8 cellular contexts compared by ENCODE assay signal in the genomic region with DNA sequence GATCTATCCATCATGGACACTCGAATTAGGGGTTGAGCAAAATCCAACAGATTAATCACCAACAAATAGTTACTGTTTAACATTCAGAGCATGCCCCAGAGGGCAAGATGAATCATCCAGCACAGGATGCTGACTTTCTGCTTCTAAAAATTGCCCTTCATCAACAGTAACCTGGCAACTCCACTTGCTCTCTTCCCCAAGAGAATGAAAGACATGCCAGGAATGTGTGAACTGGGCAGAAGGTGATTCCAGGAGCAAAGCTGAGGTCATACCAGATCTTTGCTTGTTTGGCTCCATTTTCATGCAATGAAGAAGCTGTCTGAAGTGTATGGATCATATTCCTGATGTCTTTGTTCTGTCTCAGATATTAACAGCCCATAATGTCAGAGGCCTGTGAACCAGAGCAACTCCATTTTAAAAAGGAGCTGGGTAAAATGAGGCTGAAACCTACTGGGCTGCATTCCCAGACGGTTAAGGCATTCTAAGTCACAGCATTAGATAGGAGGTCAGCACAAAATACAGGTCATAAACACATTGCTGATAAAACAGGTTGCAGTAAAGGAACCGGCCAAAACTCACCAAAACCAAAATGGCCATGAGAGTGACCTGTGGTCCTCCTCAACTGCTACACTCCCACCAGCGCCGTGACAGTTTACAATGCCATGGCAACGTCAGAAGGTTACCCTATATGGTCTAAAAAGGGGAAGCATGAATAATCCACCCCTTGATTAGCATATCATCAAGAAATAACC. TPM values are rescaled to one million over a fixed set of nuclear protein-coding genes. Genes with fewer than 3 reads are reported as not detected.
DNase-seq lines count a peak whose midpoint lies in the region; ATAC-seq, FAIRE-seq and TF ChIP-seq lines count a peak whose summit lies in the region.

No MANE protein-coding gene starts in this region.

- H3K27me3 Mint-ChIP-seq in stimulated activated naive CD8-positive, alpha-beta T cell treated with anti-CD3 and anti-CD28 coated beads, Interleukin-15, amount 100 ng/mL, for 72 hours: no peaks in the 10 kb centered on the region

- H4K20me1 ChIP-seq in BLaER1 treated with 17β-estradiol and CSF1 and Interleukin-3, amounts not matched to agents 10 nM and 100 nM: peaks cover 0 to 16% (median 14%) of the 10 kb centered on the region in 11 experiments; a peak in 12 of 22 replicates

- H3K4me2 ChIP-seq in BLaER1 treated with 17β-estradiol and CSF1 and Interleukin-3, amounts not matched to agents 10 nM and 100 nM: peak overlapping the region; percentile 68 to 93 (median 84)

- H3K27me3 ChIP-seq in BLaER1 treated with 17β-estradiol and CSF1 and Interleukin-3, amounts not matched to agents 10 nM and 100 nM: no peaks in the 10 kb centered on the region

- no peaks in the 10 kb centered on the region for H3K9me3 ChIP-seq in BLaER1 treated with 17β-estradiol and CSF1 and Interleukin-3, amounts not matched to agents 10 nM and 100 nM (replicated peaks in 1 of 11)

- peak overlapping the region in 5 of 10 experiments; percentile 77 to 93 (median 91); a peak in 8 of 20 replicates for H3K4me3 ChIP-seq in BLaER1 treated with 17β-estradiol and CSF1 and Interleukin-3, amounts not matched to agents 10 nM and 100 nM
- no peak overlapping the region for H3K4me3 ChIP-seq in cardiac fibroblast (replicated peaks in 1 of 2; ENCODE audit: low read depth in 2 of 2, low read length in 2 of 2)

- peaks cover 36% of the 10 kb centered on the region for H3K4me1 Mint-ChIP-seq in stimulated activated naive CD8-positive, alpha-beta T cell treated with anti-CD3 and anti-CD28 coated beads, Interleukin-15, amount 100 ng/mL, for 72 hours

- peak overlapping the region; percentile 88 to 91 for H3K4me3 Mint-ChIP-seq in stimulated activated naive CD8-positive, alpha-beta T cell treated with anti-CD3 and anti-CD28 coated beads, Interleukin-15, amount 100 ng/mL, for 72 hours

- peaks cover 30 to 40% (median 34%) of the 10 kb centered on the region in 10 experiments for H3K4me1 ChIP-seq in BLaER1 treated with 17β-estradiol and CSF1 and Interleukin-3, amounts not matched to agents 10 nM and 100 nM

- peak; percentile 99 for FAIRE-seq in RCC 7860 (lab: Jason Lieb, UNC)

- peak overlapping the region in 10 of 11 experiments; percentile 90 to 99 (median 96); a peak in 19 of 22 replicates for H3K9ac ChIP-seq in BLaER1 treated with 17β-estradiol and CSF1 and Interleukin-3, amounts not matched to agents 10 nM and 100 nM

- TF ChIP-seq CTCF in cardiac fibroblast (IDR thresholded peaks at IDR 0.05; ENCODE audit: low read depth, low read length): no peak

- H3K36me3 ChIP-seq in BLaER1 treated with 17β-estradiol and CSF1 and Interleukin-3, amounts not matched to agents 10 nM and 100 nM: peaks cover 0 to 11% (median 0%) of the 10 kb centered on the region in 11 experiments; a peak in 5 of 22 replicates

- H3K27ac Mint-ChIP-seq in stimulated activated naive CD8-positive, alpha-beta T cell treated with anti-CD3 and anti-CD28 coated beads, Interleukin-15, amount 100 ng/mL, for 72 hours: no peak overlapping the region

- no peak for ATAC-seq in stimulated activated naive CD8-positive, alpha-beta T cell treated with anti-CD3 and anti-CD28 coated beads, Interleukin-15, amount 100 ng/mL, for 72 hours
- no peak for ATAC-seq in HG03439 (IDR thresholded peaks at IDR 0.05; ENCODE audit: unreplicated experiment)

- peak overlapping the region; percentile 90 to 99 (median 96); a peak in 21 of 22 replicates for H3K27ac ChIP-seq in BLaER1 treated with 17β-estradiol and CSF1 and Interleukin-3, amounts not matched to agents 10 nM and 100 nM

- H3K9me3 Mint-ChIP-seq in stimulated activated naive CD8-positive, alpha-beta T cell treated with anti-CD3 and anti-CD28 coated beads, Interleukin-15, amount 100 ng/mL, for 72 hours: no peaks in the 10 kb centered on the region

- DNase-seq in H4 (ENCODE audit: low spot score) (peak; percentile 86), RCC 7860 (ENCODE audit: low spot score) (peak; percentile 100), cardiac fibroblast (ENCODE audit: low read depth in 2 of 2) (peak; percentile 95 to 97), kidney glomerular epithelial cell (lab: John Stamatoyannopoulos, UW) (peak; percentile 99)
- peak in 1 of 2 donors; percentile 44 for DNase-seq in stimulated activated naive CD8-positive, alpha-beta T cell treated with anti-CD3 and anti-CD28 coated beads, Interleukin-15, amount 100 ng/mL, for 72 hours
- DNase-seq in central memory CD4-positive, alpha-beta T cell: no peak

RNA-seq across cellular contexts. Expression of gene ZNF367, which starts 2.5 kb away (rescaled TPM):
- 9.9 and 11.6 TPM in 2 replicates for total RNA-seq in H4 (2014; rRNA removed; shearing (Covaris generic))

RNA-seq across cellular contexts. Expression of gene HABP4, which starts 29.3 kb away (rescaled TPM):
- 2.1 and 5.7 TPM in 2 replicates for total RNA-seq in H4 (2014; rRNA removed; shearing (Covaris generic))

RNA-seq across cellular contexts. Expression of gene SLC35D2, which starts 37.1 kb away (rescaled TPM):
- 12.1 and 15.5 TPM in 2 replicates for total RNA-seq in H4 (2014; rRNA removed; shearing (Covaris generic))
